In the genomic region with DNA sequence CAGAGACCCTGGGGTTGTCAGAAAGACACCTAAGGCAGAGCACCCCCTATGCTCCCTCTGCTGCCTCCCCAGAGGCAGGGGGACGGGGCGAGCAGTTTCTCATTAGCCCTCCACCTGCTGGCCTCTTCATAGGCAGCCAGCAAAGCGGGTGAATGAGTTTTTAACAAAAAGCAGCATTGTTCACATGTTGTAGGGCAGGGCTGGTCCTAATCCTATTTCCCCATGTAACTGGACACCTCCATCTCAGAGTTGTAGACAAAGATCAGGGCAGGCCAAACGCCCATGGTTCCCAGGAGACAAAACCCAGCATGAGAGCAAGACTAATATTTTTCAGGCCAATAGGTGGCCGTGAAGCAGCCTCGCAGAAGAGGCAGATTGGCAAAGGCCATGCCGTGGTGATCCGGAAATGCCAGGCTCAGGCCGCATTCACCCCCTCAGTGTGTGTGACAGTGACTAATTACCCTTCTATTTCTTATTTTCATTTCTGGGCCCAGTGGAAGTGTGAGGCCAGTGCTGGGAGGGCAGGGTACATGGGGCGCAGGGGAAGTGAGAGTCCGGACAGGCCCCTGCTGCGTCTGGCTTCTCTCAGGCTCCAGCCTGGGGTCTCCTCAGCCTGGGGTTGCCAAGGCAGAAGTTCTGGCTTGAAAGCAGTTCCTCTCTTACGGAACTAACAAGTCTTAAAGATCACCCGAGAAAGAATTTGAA, we compare ENCODE assay signal across 8 cellular contexts.
DNase-seq lines count a peak whose midpoint lies in the region; ATAC-seq and TF ChIP-seq lines count a peak whose summit lies in the region.

No MANE protein-coding gene starts in this region.

- H3K27ac ChIP-seq in SK-N-SH (ENCODE audit: low read depth in 2 of 2, low read length in 1 of 2) (peak overlapping the region in 1 of 2 experiments; percentile 22; a peak in 1 of 4 replicates), neural progenitor cell (peak overlapping the region; percentile 80)

- no peak overlapping the region for H3K4me3 ChIP-seq in SK-N-SH (ENCODE audit: low read depth in 2 of 2, low read length in 1 of 2)
- peak overlapping the region; percentile 14 for H3K4me3 ChIP-seq in fibroblast of pulmonary artery (replicated peaks; ENCODE audit: low read depth, low read length)
- no peak overlapping the region for H3K4me3 ChIP-seq in neural progenitor cell

- peaks cover 14% of the 10 kb centered on the region for H3K27me3 Mint-ChIP-seq in neural progenitor cell (ENCODE audit: insufficient read depth, low read depth)

- WGBS in SK-N-SH (ENCODE audit: low lambda C conversion rate) = 85% methylated on average over 10 of the region's 14 CpGs

- H3K36me3 Mint-ChIP-seq in neural progenitor cell = peaks cover 74% of the 10 kb centered on the region

- peaks cover 0 to 36% of the 10 kb centered on the region in 2 experiments for H3K36me3 ChIP-seq in SK-N-SH (replicated peaks in 1 of 2; ENCODE audit: control insufficient read depth in 1 of 2, insufficient read depth in 2 of 2, low read length in 1 of 2)
- peaks cover 9% of the 10 kb centered on the region for H3K36me3 ChIP-seq in neural progenitor cell

- no peak for TF ChIP-seq EP300 in SK-N-SH (IDR thresholded peaks at IDR 0.05; ENCODE audit: borderline replicate concordance in 1 of 2, low read depth in 1 of 2, low read length in 1 of 2)

- no peak overlapping the region for H3K9ac ChIP-seq in SK-N-SH
- H3K9ac ChIP-seq in neural progenitor cell = no peak overlapping the region

- H3K27me3 ChIP-seq in SK-N-SH (ENCODE audit: insufficient read depth) (no peaks in the 10 kb centered on the region), neural progenitor cell (no peaks in the 10 kb centered on the region)

- TF ChIP-seq RAD21 in SK-N-SH (IDR thresholded peaks at IDR 0.05; ENCODE audit: low read length) = no peak

- POLR2A ChIA-PET in SK-N-SH (lab: Yijun Ruan, JAX) = no interaction called here

- H3K79me2 ChIP-seq in SK-N-SH (ENCODE audit: insufficient read depth) = no peaks in the 10 kb centered on the region
- no peaks in the 10 kb centered on the region for H3K79me2 ChIP-seq in neural progenitor cell (ENCODE audit: low read depth)

- H3K4me1 ChIP-seq in SK-N-SH (ENCODE audit: control insufficient read depth in 1 of 2, insufficient read depth in 2 of 2, low read depth in 1 of 2, low read length in 1 of 2) (peaks cover 0 to 12% of the 10 kb centered on the region in 2 experiments; a peak in 1 of 4 replicates), neural progenitor cell (peaks cover 32% of the 10 kb centered on the region)

- H3K27ac Mint-ChIP-seq in neural progenitor cell = peak overlapping the region; percentile 99

- H3K4me2 ChIP-seq in SK-N-SH (peak overlapping the region; percentile 10; the same call in 1 of the 2 replicates), neural progenitor cell (peak overlapping the region; percentile 67)

- ATAC-seq in HG03571 (IDR thresholded peaks at IDR 0.05; ENCODE audit: unreplicated experiment) = peak; percentile 79

- H3F3A ChIP-seq in SK-N-SH (replicated peaks; ENCODE audit: insufficient read depth) (no peaks in the 10 kb centered on the region), neural progenitor cell (ENCODE audit: low read depth) (peaks cover 28% of the 10 kb centered on the region)

- no peaks in the 10 kb centered on the region for H4K20me1 ChIP-seq in SK-N-SH (ENCODE audit: insufficient read depth)
- peaks cover 18% of the 10 kb centered on the region for H4K20me1 ChIP-seq in neural progenitor cell (ENCODE audit: low read depth)

- no peaks in the 10 kb centered on the region for H3K9me3 ChIP-seq in SK-N-SH
- H3K9me3 ChIP-seq in neural progenitor cell (ENCODE audit: low read depth) = no peaks in the 10 kb centered on the region

- H3K9me3 Mint-ChIP-seq in neural progenitor cell = no peaks in the 10 kb centered on the region

- DNase-seq in DMS153 treated with DMSO at 0.1 percent for 48 hours (lab: John Stamatoyannopoulos, UW; ENCODE audit: unreplicated experiment) = peak; percentile 85
- DNase-seq in GM20000 (ENCODE audit: low spot score) = peak; percentile 65
- DNase-seq in SK-N-SH = no peak
- DNase-seq in fibroblast of pulmonary artery (ENCODE audit: low read depth) = peak; percentile 49
- DNase-seq in neural progenitor cell (ENCODE audit: low spot score) = peak; percentile 93
- DNase-seq in activated effector memory CD4-positive, alpha-beta T cell treated with Interleukin-2 at 50 U/mL for 16 hours = no peak
- DNase-seq in HK-2 (ENCODE audit: unreplicated experiment) = no peak

- 0 out of 2 replicates have a peak overlapping the region, but pooled peaks have one; percentile 1 for H2AFZ ChIP-seq in SK-N-SH (ENCODE audit: low read depth)
- no peak overlapping the region for H2AFZ ChIP-seq in neural progenitor cell (replicated peaks)

- H3K4me1 Mint-ChIP-seq in neural progenitor cell = peaks cover 64% of the 10 kb centered on the region

- no peaks in the 10 kb centered on the region for H3K9me2 ChIP-seq in SK-N-SH

- H3K4me3 Mint-ChIP-seq in neural progenitor cell = peak overlapping the region; percentile 69

- TF ChIP-seq CTCF in GM20000 (IDR thresholded peaks at IDR 0.05; ENCODE audit: extremely low read depth, missing control alignments) = no peak
- peak; percentile 18; the same call in 1 of the 2 replicates for TF ChIP-seq CTCF in SK-N-SH (IDR thresholded peaks at IDR 0.05)
- no peak for TF ChIP-seq CTCF in fibroblast of pulmonary artery (IDR thresholded peaks at IDR 0.05; ENCODE audit: low read length, missing control alignments)
- peak; percentile 63 for TF ChIP-seq CTCF in neural progenitor cell (IDR thresholded peaks at IDR 0.05)

- CTCF ChIA-PET in SK-N-SH (lab: Yijun Ruan, JAX) = interaction anchor here (4.4 kb wide), 1 partner anchor 12 kb away, joined by 29 read pairs; no protein-coding TSS in a partner anchor

TF ChIP-seq in SK-N-SH, 30 proteins besides CTCF, POLR2A, EP300 and RAD21:
- TF ChIP-seq SMC3 (IDR thresholded peaks at IDR 0.05; ENCODE audit: low read depth, low read length) (0 out of 2 replicates have a peak, but pooled peaks have one; percentile 10), MXI1 (IDR thresholded peaks at IDR 0.05; ENCODE audit: low read depth, low read length) (no peak)

Comparison
In these comparisons a context has a peak if more than half of its experiments do, and no peak if none do; other contexts are left out.
1. DNase-seq: peak in DMS153 treated with DMSO at 0.1 percent for 48 hours (single experiment), GM20000 (single experiment), fibroblast of pulmonary artery (single experiment) and neural progenitor cell (single experiment); none in SK-N-SH (single experiment), activated effector memory CD4-positive, alpha-beta T cell treated with Interleukin-2 at 50 U/mL for 16 hours (single experiment) and HK-2 (single experiment).
2. CTCF ChIP-seq: peak in SK-N-SH (single experiment) and neural progenitor cell (single experiment); none in GM20000 (single experiment) and fibroblast of pulmonary artery (single experiment).